ENCODE assay signal across 8 cellular contexts in the genomic region with DNA sequence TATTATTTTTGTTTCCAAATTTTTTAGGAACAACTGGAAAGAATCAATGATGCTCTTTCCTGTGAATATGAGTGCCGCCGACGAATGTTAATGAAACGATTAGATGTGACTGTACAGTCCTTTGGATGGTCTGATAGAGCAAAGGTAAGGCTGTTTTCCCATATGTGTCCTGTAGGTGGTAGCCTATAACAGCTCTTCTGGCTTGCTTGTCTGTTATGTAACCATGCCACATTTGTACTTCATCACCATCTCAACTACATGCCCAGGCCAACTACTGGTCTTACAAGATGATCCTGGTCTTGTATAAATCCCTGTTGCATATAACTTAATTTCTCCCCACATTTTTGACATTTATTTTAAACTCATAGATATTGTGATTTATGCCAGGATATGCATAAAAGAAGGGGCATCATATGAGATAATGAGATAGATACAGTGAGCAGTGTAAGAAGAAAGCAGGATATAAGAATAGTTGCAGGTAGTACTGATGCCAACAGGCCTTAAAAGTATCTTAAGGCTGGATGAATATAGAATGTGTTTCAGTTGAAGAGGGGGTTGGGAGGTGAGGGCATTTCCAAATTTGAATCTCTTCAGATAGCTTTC. TPM values are rescaled to one million over a fixed set of nuclear protein-coding genes. Genes with fewer than 3 reads are reported as not detected.
DNase-seq lines count a peak whose midpoint lies in the region; ATAC-seq and TF ChIP-seq lines count a peak whose summit lies in the region.

No MANE protein-coding gene starts in this region.

- TF ChIP-seq POLR2A in upper lobe of left lung (IDR thresholded peaks at IDR 0.05): no peak

- H3K27me3 ChIP-seq in H7 (ENCODE audit: control insufficient read depth, insufficient read depth, low read length) (no peaks in the 10 kb centered on the region), SJCRH30 (no peaks in the 10 kb centered on the region), liver (ENCODE audit: control insufficient read depth in 4 of 4, insufficient read depth in 4 of 4, low read length in 3 of 4) (no peaks in the 10 kb centered on the region), upper lobe of left lung (no peaks in the 10 kb centered on the region)

- in situ Hi-C loops in ACHN (cut with HindIII; ENCODE audit: low pct_ligation_motif_present, low pct_unique_long_range_greater_than_20kb, low sequenced_read_pairs): no loop called here

- H3K9me3 ChIP-seq in SJCRH30 (replicated peaks) (no peaks in the 10 kb centered on the region), liver (ENCODE audit: control insufficient read depth in 4 of 4, low read length in 3 of 4) (no peaks in the 10 kb centered on the region), upper lobe of left lung (no peaks in the 10 kb centered on the region)

- ATAC-seq in upper lobe of left lung (ENCODE audit: low FRiP score in 2 of 2): peak; percentile 88 to 90

- WGBS in liver: 58% methylated on average over 4 of the region's 4 CpGs
- 79 to 85% methylated on average over 4 of the region's 4 CpGs for WGBS in upper lobe of left lung, 2 donors

- no peak overlapping the region for H3K9ac ChIP-seq in liver (ENCODE audit: low read depth in 1 of 2, low read length in 2 of 2)

- H3K36me3 ChIP-seq in H7 (replicated peaks; ENCODE audit: control insufficient read depth, insufficient read depth, low read length) (peaks cover 5% of the 10 kb centered on the region), SJCRH30 (peaks cover 37% of the 10 kb centered on the region), liver (ENCODE audit: control insufficient read depth in 4 of 4, insufficient read depth in 3 of 4, low read depth in 1 of 4, low read length in 3 of 4) (peaks cover 0 to 34% (median 10%) of the 10 kb centered on the region in 4 donors), upper lobe of left lung (peaks cover 0 to 47% (median 10%) of the 10 kb centered on the region in 4 donors)

- peak; percentile 79 for TF ChIP-seq CTCF in choroid plexus epithelial cell (conservative IDR thresholded peaks at IDR 0.05; ENCODE audit: low read depth, low read length)
- TF ChIP-seq CTCF in liver (IDR thresholded peaks at IDR 0.05; ENCODE audit: low read depth, low read length, missing input control): peak; percentile 62
- TF ChIP-seq CTCF in upper lobe of left lung (IDR thresholded peaks at IDR 0.05): peak in 4 of 6 experiments; percentile 46 to 82 (median 77)

- H3K4me3 ChIP-seq in H7 (ENCODE audit: insufficient read depth, low read depth, low read length) (no peak overlapping the region), SJCRH30 (no peak overlapping the region), choroid plexus epithelial cell (ENCODE audit: low read depth, low read length) (no peak overlapping the region), liver (ENCODE audit: low read depth in 1 of 3, low read length in 3 of 3) (no peak overlapping the region), upper lobe of left lung (no peak overlapping the region)

- peak; percentile 82 to 86 for TF ChIP-seq RAD21 in liver (IDR thresholded peaks at IDR 0.05)

- H3K27ac ChIP-seq in SJCRH30 (no peak overlapping the region), liver (ENCODE audit: low read depth in 1 of 2, low read length in 2 of 2) (no peak overlapping the region), upper lobe of left lung (no peak overlapping the region)

- TF ChIP-seq EP300 in upper lobe of left lung (IDR thresholded peaks at IDR 0.05): no peak

- H3K4me1 ChIP-seq in SJCRH30: no peaks in the 10 kb centered on the region
- no peaks in the 10 kb centered on the region for H3K4me1 ChIP-seq in liver (ENCODE audit: control insufficient read depth in 4 of 4, insufficient read depth in 4 of 4, low read length in 3 of 4)
- H3K4me1 ChIP-seq in upper lobe of left lung: no peaks in the 10 kb centered on the region

- DNase-seq in ACHN: peak; percentile 61
- DNase-seq in GM03348 (ENCODE audit: low spot score): peak; percentile 74
- DNase-seq in H7: peak; percentile 44
- peak; percentile 51 to 59 for DNase-seq in Kasumi-1 (lab: John Stamatoyannopoulos, UW)
- DNase-seq in SJCRH30: peak; percentile 17 to 77
- peak; percentile 83 for DNase-seq in choroid plexus epithelial cell (ENCODE audit: low read depth)
- DNase-seq in upper lobe of left lung: peak in 1 of 2 donors; percentile 24

TF ChIP-seq in liver, 16 proteins besides CTCF, POLR2A, EP300 and RAD21:
- TF ChIP-seq SP1 (IDR thresholded peaks at IDR 0.05) (peak; percentile 12), HNF4G (IDR thresholded peaks at IDR 0.05) (no peak), NR2F2 (IDR thresholded peaks at IDR 0.05) (no peak), TAF1 (conservative IDR thresholded peaks at IDR 0.05) (no peak), HNF4A (conservative IDR thresholded peaks at IDR 0.05) (peak in 1 of 2 donors; percentile 29), FOXA1 (IDR thresholded peaks at IDR 0.05) (no peak), EGR1 (IDR thresholded peaks at IDR 0.05; ENCODE audit: low read depth in 2 of 2) (no peak), GABPA (IDR thresholded peaks at IDR 0.05 in 1 of 2, conservative IDR thresholded peaks at IDR 0.05 in 1 of 2) (no peak), RXRA (IDR thresholded peaks at IDR 0.05) (no peak), JUND (IDR thresholded peaks at IDR 0.05) (no peak), MAX (IDR thresholded peaks at IDR 0.05) (no peak)
- TF ChIP-seq, protein P1, sequence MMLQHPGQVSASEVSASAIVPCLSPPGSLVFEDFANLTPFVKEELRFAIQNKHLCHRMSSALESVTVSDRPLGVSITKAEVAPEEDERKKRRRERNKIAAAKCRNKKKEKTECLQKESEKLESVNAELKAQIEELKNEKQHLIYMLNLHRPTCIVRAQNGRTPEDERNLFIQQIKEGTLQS (IDR thresholded peaks at IDR 0.05): no peak
- TF ChIP-seq, protein P2, sequence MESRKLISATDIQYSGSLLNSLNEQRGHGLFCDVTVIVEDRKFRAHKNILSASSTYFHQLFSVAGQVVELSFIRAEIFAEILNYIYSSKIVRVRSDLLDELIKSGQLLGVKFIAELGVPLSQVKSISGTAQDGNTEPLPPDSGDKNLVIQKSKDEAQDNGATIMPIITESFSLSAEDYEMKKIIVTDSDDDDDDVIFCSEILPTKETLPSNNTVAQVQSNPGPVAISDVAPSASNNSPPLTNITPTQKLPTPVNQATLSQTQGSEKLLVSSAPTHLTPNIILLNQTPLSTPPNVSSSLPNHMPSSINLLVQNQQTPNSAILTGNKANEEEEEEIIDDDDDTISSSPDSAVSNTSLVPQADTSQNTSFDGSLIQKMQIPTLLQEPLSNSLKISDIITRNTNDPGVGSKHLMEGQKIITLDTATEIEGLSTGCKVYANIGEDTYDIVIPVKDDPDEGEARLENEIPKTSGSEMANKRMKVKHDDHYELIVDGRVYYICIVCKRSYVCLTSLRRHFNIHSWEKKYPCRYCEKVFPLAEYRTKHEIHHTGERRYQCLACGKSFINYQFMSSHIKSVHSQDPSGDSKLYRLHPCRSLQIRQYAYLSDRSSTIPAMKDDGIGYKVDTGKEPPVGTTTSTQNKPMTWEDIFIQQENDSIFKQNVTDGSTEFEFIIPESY (IDR thresholded peaks at IDR 0.05): no peak
TF ChIP-seq in liver: peak in this region for 2.

RNA-seq across cellular contexts. Expression of gene FAM98B, which starts 20.3 kb away (rescaled TPM):
- total RNA-seq in H7 (2014; rRNA removed; shearing (Covaris generic)): 8.9 TPM in 2 replicates
- total RNA-seq in SJCRH30 (2014; rRNA removed; shearing (Covaris generic)): 22.4 and 27.2 TPM in 2 replicates
- 10 to 100 TPM in 1 of 2 donors, 1 to 10 TPM in 1; 5.9 to 12.2 TPM for total RNA-seq in liver
- 1 to 10 TPM; 1.5 to 2.7 TPM for polyA plus RNA-seq in liver
- 10 to 100 TPM in 4 of 6 donors, 1 to 10 TPM in 2; 2.2 to 30.4 (median 15.8) TPM for total RNA-seq in upper lobe of left lung
